ENCODE assay signal across 1 cellular context in genomic region chr1:183942933-183943693, GRCh38.
TF ChIP-seq lines count a peak whose summit lies in the region.

No MANE protein-coding gene starts in this region.

TF ChIP-seq in IMR-90, 13 proteins besides CTCF, POLR2A, EP300 and RAD21 (continued from another document):
- TF ChIP-seq CEBPB (IDR thresholded peaks at IDR 0.05; ENCODE audit: low read depth, low read length) = 0 out of 2 replicates have a peak, but pooled peaks have one; percentile 15
- peak; percentile 18; the same call in 1 of the 2 replicates for TF ChIP-seq SMC3 (IDR thresholded peaks at IDR 0.05; ENCODE audit: low read depth, low read length)
- TF ChIP-seq MAZ (IDR thresholded peaks at IDR 0.05; ENCODE audit: borderline replicate concordance, low read depth, low read length) = no peak
- TF ChIP-seq MXI1 (IDR thresholded peaks at IDR 0.05; ENCODE audit: borderline replicate concordance, low read depth, low read length) = no peak
- 0 out of 2 replicates have a peak, but pooled peaks have one; percentile 21 for TF ChIP-seq FOS (IDR thresholded peaks at IDR 0.05; ENCODE audit: low read depth, low read length)
- no peak for TF ChIP-seq RFX5 (IDR thresholded peaks at IDR 0.05; ENCODE audit: low read depth, low read length)
- TF ChIP-seq NFE2L2 (IDR thresholded peaks at IDR 0.05; ENCODE audit: low read depth, low read length) = no peak
- TF ChIP-seq ELK1 (IDR thresholded peaks at IDR 0.05; ENCODE audit: borderline replicate concordance, low read depth, low read length) = no peak
- peak; percentile 20; the same call in 1 of the 2 replicates for TF ChIP-seq MAFK (IDR thresholded peaks at IDR 0.05; ENCODE audit: low read depth, low read length)
- peak; percentile 86 for TF ChIP-seq USF2 (IDR thresholded peaks at IDR 0.05; ENCODE audit: low read depth, low read length)
- TF ChIP-seq BHLHE40 (IDR thresholded peaks at IDR 0.05; ENCODE audit: low read depth, low read length) = peak; percentile 58
TF ChIP-seq in IMR-90: peak in this region for 6.
